ENCODE assay signal across 8 cellular contexts in the genomic region with DNA sequence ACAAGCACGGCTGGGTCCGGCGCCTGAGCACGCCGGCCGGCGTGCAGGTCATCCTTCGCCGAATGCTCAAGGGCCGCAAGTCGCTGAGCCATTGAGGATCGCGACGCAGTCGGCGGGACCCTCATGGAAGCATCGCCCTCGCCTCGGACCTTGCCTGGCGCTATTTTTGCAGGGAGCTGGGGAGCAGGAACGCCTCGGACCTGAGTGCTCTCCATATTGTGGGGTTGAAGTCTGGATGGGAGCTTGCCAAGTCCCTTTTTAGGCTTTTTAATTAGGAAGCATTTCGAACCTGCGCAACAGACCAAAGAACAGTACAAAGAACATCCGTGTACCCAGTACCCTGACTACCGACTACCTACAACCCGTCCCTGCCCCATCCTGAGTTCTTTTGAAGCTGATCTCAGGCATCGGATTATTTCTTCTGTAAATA. TPM values are rescaled to one million over a fixed set of nuclear protein-coding genes. Genes with fewer than 3 reads are reported as not detected.
DNase-seq lines count a peak whose midpoint lies in the region; ATAC-seq, FAIRE-seq and TF ChIP-seq lines count a peak whose summit lies in the region.

No MANE protein-coding gene starts in this region.

- no peak for FAIRE-seq in keratinocyte (lab: Jason Lieb, UNC)

- peaks cover 15% of the 10 kb centered on the region for H3K36me3 Mint-ChIP-seq in activated CD4-positive, alpha-beta T cell treated with anti-CD3 and anti-CD28 coated beads, Interleukin-2, amount 10 ng/mL, durations not matched to agents 24 days and 14 days (ENCODE audit: low read depth)
- H3K36me3 Mint-ChIP-seq in activated CD8-positive, alpha-beta T cell treated with anti-CD3 and anti-CD28 coated beads for 36 hours (ENCODE audit: low read depth), result peaks cover 2% of the 10 kb centered on the region

- intact Hi-C loops in activated CD4-positive, alpha-beta T cell treated with anti-CD3 and anti-CD28 coated beads, Interleukin-2, amount 10 ng/mL, durations not matched to agents 24 days and 14 days (cut with micrococcal nuclease), result loop anchor here (5.0 kb wide), 1 partner anchor 79 kb away; a partner anchor contains a TSS
- intact Hi-C loops in activated CD8-positive, alpha-beta T cell treated with anti-CD3 and anti-CD28 coated beads for 36 hours (cut with micrococcal nuclease), result no loop called here

- POLR2A ChIA-PET in activated CD8-positive, alpha-beta T cell treated with anti-CD3 and anti-CD28 coated beads for 36 hours (lab: Charles Lee), result interaction anchor here (0.6 to 5.3 kb wide), 6 partner anchors 13 to 82 kb away, joined by 3 to 28 read pairs (median 4); no protein-coding TSS in a partner anchor

- dilution Hi-C loops in keratinocyte (cut with MboI; ENCODE audit: extremely low pct_ligation_motif_present, low sequenced_read_pairs), result no loop called here

- peak overlapping the region; percentile 91 for H3K4me3 Mint-ChIP-seq in activated CD4-positive, alpha-beta T cell treated with anti-CD3 and anti-CD28 coated beads, Interleukin-2, amount 10 ng/mL, durations not matched to agents 24 days and 14 days
- peak overlapping the region; percentile 87 for H3K4me3 Mint-ChIP-seq in activated CD8-positive, alpha-beta T cell treated with anti-CD3 and anti-CD28 coated beads for 36 hours

- no peak for TF ChIP-seq CTCF in activated CD8-positive, alpha-beta T cell treated with anti-CD3 and anti-CD28 coated beads for 36 hours (IDR thresholded peaks at IDR 0.05)
- TF ChIP-seq CTCF in keratinocyte (optimal IDR thresholded peaks at IDR 0.05 in 1 of 3, IDR thresholded peaks at IDR 0.05 in 1 of 3, conservative IDR thresholded peaks at IDR 0.05 in 1 of 3; ENCODE audit: extremely low read depth in 1 of 3, insufficient read depth in 2 of 3, low read length in 3 of 3), result no peak

- no peaks in the 10 kb centered on the region for H3K36me3 ChIP-seq in keratinocyte (ENCODE audit: control insufficient read depth in 2 of 2, extremely low read depth in 1 of 2, insufficient read depth in 2 of 2, low read length in 2 of 2)

- H3K27me3 Mint-ChIP-seq in activated CD4-positive, alpha-beta T cell treated with anti-CD3 and anti-CD28 coated beads, Interleukin-2, amount 10 ng/mL, durations not matched to agents 24 days and 14 days, result no peaks in the 10 kb centered on the region
- no peaks in the 10 kb centered on the region for H3K27me3 Mint-ChIP-seq in activated CD8-positive, alpha-beta T cell treated with anti-CD3 and anti-CD28 coated beads for 36 hours

- DNase-seq in activated CD4-positive, alpha-beta T cell treated with anti-CD3 and anti-CD28 coated beads, Interleukin-2, amount 10 ng/mL, durations not matched to agents 24 days and 14 days, result no peak
- no peak for DNase-seq in activated CD4-positive, alpha-beta T cell treated with anti-CD3 and anti-CD28 coated beads for 1 hour
- DNase-seq in activated CD8-positive, alpha-beta T cell treated with anti-CD3 and anti-CD28 coated beads for 36 hours, result no peak
- DNase-seq in keratinocyte (ENCODE audit: low read depth, low spot score) (no peak), substantia nigra (lab: John Stamatoyannopoulos, UW) (peak in 1 of 49 donors; percentile 46), GF-D8 (lab: John Stamatoyannopoulos, UW) (no peak), NCI-H526 treated with DMSO at 0.1 percent for 48 hours (lab: John Stamatoyannopoulos, UW) (no peak), SKM-1 (lab: John Stamatoyannopoulos, UW; ENCODE audit: unreplicated experiment) (no peak)

- H3K4me1 Mint-ChIP-seq in activated CD4-positive, alpha-beta T cell treated with anti-CD3 and anti-CD28 coated beads, Interleukin-2, amount 10 ng/mL, durations not matched to agents 24 days and 14 days, result peaks cover 44% of the 10 kb centered on the region
- peaks cover 39% of the 10 kb centered on the region for H3K4me1 Mint-ChIP-seq in activated CD8-positive, alpha-beta T cell treated with anti-CD3 and anti-CD28 coated beads for 36 hours (ENCODE audit: low read depth)

- H3K27ac ChIP-seq in keratinocyte (ENCODE audit: control insufficient read depth, insufficient read depth, low read length) (peak overlapping the region; percentile 65), substantia nigra (ENCODE audit: low read depth, low read length, poor library complexity, severe bottlenecking) (peak overlapping the region; percentile 96)

- peaks cover 3% of the 10 kb centered on the region for H3K9me1 ChIP-seq in keratinocyte (ENCODE audit: control insufficient read depth, extremely low read depth, insufficient read depth, low read length)

- no peak for ATAC-seq in activated CD8-positive, alpha-beta T cell treated with anti-CD3 and anti-CD28 coated beads for 36 hours

- no peaks in the 10 kb centered on the region for H4K20me1 ChIP-seq in keratinocyte (ENCODE audit: control insufficient read depth, extremely low read depth, insufficient read depth, low read length)

- H3K4me1 ChIP-seq in keratinocyte (ENCODE audit: control insufficient read depth, extremely low read depth, insufficient read depth, low read length), result peaks cover 43% of the 10 kb centered on the region

- CTCF ChIA-PET in activated CD8-positive, alpha-beta T cell treated with anti-CD3 and anti-CD28 coated beads for 36 hours (lab: Charles Lee), result interaction anchor here (0.6 to 1.5 kb wide), 6 partner anchors 13 to 190 kb away, joined by 3 to 4 read pairs (median 4); no protein-coding TSS in a partner anchor

- no peaks in the 10 kb centered on the region for H3K9me3 Mint-ChIP-seq in activated CD4-positive, alpha-beta T cell treated with anti-CD3 and anti-CD28 coated beads, Interleukin-2, amount 10 ng/mL, durations not matched to agents 24 days and 14 days
- no peaks in the 10 kb centered on the region for H3K9me3 Mint-ChIP-seq in activated CD8-positive, alpha-beta T cell treated with anti-CD3 and anti-CD28 coated beads for 36 hours

- H3K9me3 ChIP-seq in keratinocyte (ENCODE audit: control insufficient read depth, low read depth, low read length), result no peaks in the 10 kb centered on the region

- peak overlapping the region; percentile 93 for H3K27ac Mint-ChIP-seq in activated CD4-positive, alpha-beta T cell treated with anti-CD3 and anti-CD28 coated beads, Interleukin-2, amount 10 ng/mL, durations not matched to agents 24 days and 14 days
- peak overlapping the region; percentile 92 for H3K27ac Mint-ChIP-seq in activated CD8-positive, alpha-beta T cell treated with anti-CD3 and anti-CD28 coated beads for 36 hours

- peak overlapping the region; percentile 93 for H3K4me2 ChIP-seq in keratinocyte (ENCODE audit: control insufficient read depth, extremely low read depth, insufficient read depth, low read depth, low read length)

- H3K9ac ChIP-seq in keratinocyte (ENCODE audit: control insufficient read depth, extremely low read depth, insufficient read depth, low read length), result peak overlapping the region; percentile 78

- peak overlapping the region; percentile 58 to 86 (median 73) for H3K4me3 ChIP-seq in keratinocyte (ENCODE audit: control insufficient read depth in 2 of 3, extremely low read depth in 1 of 3, insufficient read depth in 2 of 3, low read depth in 1 of 3, low read length in 3 of 3)

- no peaks in the 10 kb centered on the region for H3K27me3 ChIP-seq in keratinocyte (ENCODE audit: control insufficient read depth, extremely low read depth, insufficient read depth, low read length)

- peaks cover 28% of the 10 kb centered on the region for H3K79me2 ChIP-seq in keratinocyte (ENCODE audit: control insufficient read depth, insufficient read depth, low read length)

- H2AFZ ChIP-seq in keratinocyte (ENCODE audit: control insufficient read depth, low read length), result peak overlapping the region; percentile 65

RNA-seq across cellular contexts. Expression of a gene that starts 0.6 kb away (rescaled TPM):
- total RNA-seq in activated CD4-positive, alpha-beta T cell treated with anti-CD3 and anti-CD28 coated beads, Interleukin-2, amount 10 ng/mL, durations not matched to agents 24 days and 14 days, result 101 and 103 TPM in 2 replicates
- total RNA-seq in activated CD8-positive, alpha-beta T cell treated with anti-CD3 and anti-CD28 coated beads for 36 hours, result 100 to 1,000 TPM; 101 to 107 TPM
- 49.2 to 63.7 TPM (median 59.6 TPM) in 3 replicates for polyA plus RNA-seq in keratinocyte
- 22.3 TPM for polyA plus RNA-seq in keratinocyte (2011; ENCODE audit: low read depth)
- polyA plus RNA-seq in keratinocyte (2011; cell fraction: cytosol; rRNA removed), result 38.9 and 50.4 TPM in 2 replicates
- 20.5 and 21.4 TPM in 2 replicates for polyA plus RNA-seq in keratinocyte (2011; cell fraction: nucleus; rRNA removed)
- 51.2 and 60.5 TPM in 2 replicates for polyA plus RNA-seq in keratinocyte (2012; ENCODE audit: low replicate concordance)
- polyA minus RNA-seq in keratinocyte, result 10.4 to 18.1 TPM (median 15.6 TPM) in 3 replicates
- polyA minus RNA-seq in keratinocyte (2011; cell fraction: cytosol; rRNA and poly(A)+ RNA removed), result 43.7 TPM
- polyA minus RNA-seq in keratinocyte (2011; cell fraction: nucleus; rRNA and poly(A)+ RNA removed), result 2.7 and 7.0 TPM in 2 replicates

RNA-seq across cellular contexts. Expression of a gene that starts 3.1 kb away (rescaled TPM):
- 37.9 and 38.2 TPM in 2 replicates for total RNA-seq in activated CD4-positive, alpha-beta T cell treated with anti-CD3 and anti-CD28 coated beads, Interleukin-2, amount 10 ng/mL, durations not matched to agents 24 days and 14 days
- total RNA-seq in activated CD8-positive, alpha-beta T cell treated with anti-CD3 and anti-CD28 coated beads for 36 hours, result 10 to 100 TPM; 25.4 to 33.2 TPM
- 59.4 to 75.4 TPM (median 62.8 TPM) in 3 replicates for polyA plus RNA-seq in keratinocyte
- polyA plus RNA-seq in keratinocyte (2011; ENCODE audit: low read depth), result 98.4 TPM
- polyA plus RNA-seq in keratinocyte (2011; cell fraction: cytosol; rRNA removed), result 53.1 and 66.9 TPM in 2 replicates
- 42.5 and 44.9 TPM in 2 replicates for polyA plus RNA-seq in keratinocyte (2011; cell fraction: nucleus; rRNA removed)
- 53.8 and 90.6 TPM in 2 replicates for polyA plus RNA-seq in keratinocyte (2012; ENCODE audit: low replicate concordance)
- polyA minus RNA-seq in keratinocyte, result 16.9 to 30.2 TPM (median 19.6 TPM) in 3 replicates
- 26.1 TPM for polyA minus RNA-seq in keratinocyte (2011; cell fraction: cytosol; rRNA and poly(A)+ RNA removed)
- 6.9 and 13.9 TPM in 2 replicates for polyA minus RNA-seq in keratinocyte (2011; cell fraction: nucleus; rRNA and poly(A)+ RNA removed)

RNA-seq across cellular contexts. Expression of a gene that starts 3.1 kb away (rescaled TPM):
- total RNA-seq in activated CD4-positive, alpha-beta T cell treated with anti-CD3 and anti-CD28 coated beads, Interleukin-2, amount 10 ng/mL, durations not matched to agents 24 days and 14 days, result 5.6 and 6.5 TPM in 2 replicates
- total RNA-seq in activated CD8-positive, alpha-beta T cell treated with anti-CD3 and anti-CD28 coated beads for 36 hours, result 1 to 10 TPM; 5.0 to 6.0 TPM
- polyA plus RNA-seq in keratinocyte, result 4.1 to 11.2 TPM (median 8.7 TPM) in 3 replicates
- polyA plus RNA-seq in keratinocyte (2011; ENCODE audit: low read depth), result 1.3 TPM
- 5.4 and 16.0 TPM in 2 replicates for polyA plus RNA-seq in keratinocyte (2011; cell fraction: cytosol; rRNA removed)
- polyA plus RNA-seq in keratinocyte (2011; cell fraction: nucleus; rRNA removed), result 4.7 and 6.7 TPM in 2 replicates
- 6.0 and 12.8 TPM in 2 replicates for polyA plus RNA-seq in keratinocyte (2012; ENCODE audit: low replicate concordance)
- polyA minus RNA-seq in keratinocyte, result 5.0 to 9.3 TPM (median 7.3 TPM) in 3 replicates
- 29.9 TPM for polyA minus RNA-seq in keratinocyte (2011; cell fraction: cytosol; rRNA and poly(A)+ RNA removed)
- polyA minus RNA-seq in keratinocyte (2011; cell fraction: nucleus; rRNA and poly(A)+ RNA removed), result 6.6 and 7.1 TPM in 2 replicates

RNA-seq across cellular contexts. Expression of a gene that starts 24.6 kb away (rescaled TPM):
- 17.3 and 17.9 TPM in 2 replicates for total RNA-seq in activated CD4-positive, alpha-beta T cell treated with anti-CD3 and anti-CD28 coated beads, Interleukin-2, amount 10 ng/mL, durations not matched to agents 24 days and 14 days
- 10 to 100 TPM; 15.9 to 18.4 TPM for total RNA-seq in activated CD8-positive, alpha-beta T cell treated with anti-CD3 and anti-CD28 coated beads for 36 hours
- polyA plus RNA-seq in keratinocyte, result 0.30 to 0.41 TPM (median 0.39 TPM) in 3 replicates
- polyA plus RNA-seq in keratinocyte (2011; ENCODE audit: low read depth), result 0.14 TPM
- polyA plus RNA-seq in keratinocyte (2011; cell fraction: cytosol; rRNA removed), result 0.16 TPM in 2 replicates
- polyA plus RNA-seq in keratinocyte (2011; cell fraction: nucleus; rRNA removed), result 1.4 and 1.6 TPM in 2 replicates
- polyA plus RNA-seq in keratinocyte (2012; ENCODE audit: low replicate concordance), result 0.26 and 0.32 TPM in 2 replicates
- polyA minus RNA-seq in keratinocyte, result 0.16 to 0.89 TPM (median 0.67 TPM) in 3 replicates
- polyA minus RNA-seq in keratinocyte (2011; cell fraction: cytosol; rRNA and poly(A)+ RNA removed), result not detected
- polyA minus RNA-seq in keratinocyte (2011; cell fraction: nucleus; rRNA and poly(A)+ RNA removed), result 0.32 and 0.85 TPM in 2 replicates

RNA-seq across cellular contexts. Expression of a gene that starts 28.4 kb away (rescaled TPM):
- 6.6 and 7.1 TPM in 2 replicates for total RNA-seq in activated CD4-positive, alpha-beta T cell treated with anti-CD3 and anti-CD28 coated beads, Interleukin-2, amount 10 ng/mL, durations not matched to agents 24 days and 14 days
- total RNA-seq in activated CD8-positive, alpha-beta T cell treated with anti-CD3 and anti-CD28 coated beads for 36 hours, result 1 to 10 TPM; 5.4 TPM
- polyA plus RNA-seq in keratinocyte, result 1.1 to 2.7 TPM (median 1.6 TPM) in 3 replicates
- 1.1 TPM for polyA plus RNA-seq in keratinocyte (2011; ENCODE audit: low read depth)
- 0.32 and 0.70 TPM in 2 replicates for polyA plus RNA-seq in keratinocyte (2011; cell fraction: cytosol; rRNA removed)
- 8.1 and 9.2 TPM in 2 replicates for polyA plus RNA-seq in keratinocyte (2011; cell fraction: nucleus; rRNA removed)
- polyA plus RNA-seq in keratinocyte (2012; ENCODE audit: low replicate concordance), result 1.9 and 3.0 TPM in 2 replicates
- 1.3 to 2.8 TPM (median 1.9 TPM) in 3 replicates for polyA minus RNA-seq in keratinocyte
- polyA minus RNA-seq in keratinocyte (2011; cell fraction: cytosol; rRNA and poly(A)+ RNA removed), result 2.1 TPM
- 4.0 and 4.8 TPM in 2 replicates for polyA minus RNA-seq in keratinocyte (2011; cell fraction: nucleus; rRNA and poly(A)+ RNA removed)
